8 cellular contexts compared by ENCODE assay signal in genomic region chr1:154568165-154568815, GRCh38. TPM values are rescaled to one million over a fixed set of nuclear protein-coding genes. Genes with fewer than 3 reads are reported as not detected.
DNase-seq lines count a peak whose midpoint lies in the region; ATAC-seq, FAIRE-seq and TF ChIP-seq lines count a peak whose summit lies in the region.

No MANE protein-coding gene starts in this region.

- H4K20me1 ChIP-seq in hepatocyte (ENCODE audit: insufficient read depth, poor library complexity, severe bottlenecking) = no peaks in the 10 kb centered on the region

- FAIRE-seq in kidney (lab: Jason Lieb, UNC) = no peak

- peaks cover 6 to 16% (median 8%) of the 10 kb centered on the region in 3 donors for H3K27me3 Mint-ChIP-seq in immature natural killer cell (ENCODE audit: low read depth in 3 of 3)

- no peak overlapping the region for H3K4me3 ChIP-seq in hepatocyte
- H3K4me3 ChIP-seq in skin epidermis = peak overlapping the region in 6 of 7 experiments; percentile 5 to 41 (median 14)
- no peak overlapping the region for H3K4me3 ChIP-seq in kidney (ENCODE audit: low read length in 2 of 2)

- H3K4me2 ChIP-seq in hepatocyte = peak overlapping the region; percentile 89

- H3K4me3 Mint-ChIP-seq in immature natural killer cell = no peak overlapping the region

- peaks cover 4 to 6% of the 10 kb centered on the region in 2 donors for H3K4me1 Mint-ChIP-seq in immature natural killer cell

- no peak for TF ChIP-seq CTCF in hepatocyte (IDR thresholded peaks at IDR 0.05; ENCODE audit: poor library complexity)
- TF ChIP-seq CTCF in kidney (IDR thresholded peaks at IDR 0.05; ENCODE audit: borderline replicate concordance, extremely low read depth, insufficient read depth) = no peak

- H3K4me1 ChIP-seq in hepatocyte (ENCODE audit: insufficient read depth) (no peaks in the 10 kb centered on the region), kidney (ENCODE audit: control insufficient read depth in 1 of 2, insufficient read depth in 1 of 2, low read depth in 1 of 2, low read length in 2 of 2) (peaks cover 0 to 5% of the 10 kb centered on the region in 2 donors)

- no peak overlapping the region for H3K27ac Mint-ChIP-seq in immature natural killer cell

- H3K9ac ChIP-seq in kidney (ENCODE audit: low read length in 2 of 2) = no peak overlapping the region

- no peak overlapping the region for H2AFZ ChIP-seq in hepatocyte

- H3K27me3 ChIP-seq in hepatocyte = peaks cover 26% of the 10 kb centered on the region

- no peak overlapping the region for H3K27ac ChIP-seq in hepatocyte
- no peak overlapping the region for H3K27ac ChIP-seq in skin epidermis
- H3K27ac ChIP-seq in kidney (ENCODE audit: low read depth in 2 of 2, low read length in 2 of 2) = no peak overlapping the region

- intact Hi-C loops in kidney (cut with DNase I) = no loop called here

- H3K9me2 ChIP-seq in hepatocyte (replicated peaks; ENCODE audit: insufficient read depth) = no peaks in the 10 kb centered on the region

- no peaks in the 10 kb centered on the region for H3K9me3 ChIP-seq in hepatocyte (ENCODE audit: low read depth)
- no peaks in the 10 kb centered on the region for H3K9me3 ChIP-seq in kidney (ENCODE audit: control insufficient read depth in 1 of 2, low read length in 2 of 2)

- peaks cover 0 to 4% (median 0%) of the 10 kb centered on the region in 3 donors for H3K36me3 Mint-ChIP-seq in immature natural killer cell

- H3K9me3 Mint-ChIP-seq in immature natural killer cell = no peaks in the 10 kb centered on the region

- WGBS in hepatocyte (ENCODE audit: low lambda C conversion rate, missing lambda C conversion rate) = 57% methylated on average over 17 of the region's 17 CpGs

- no peaks in the 10 kb centered on the region for H3K36me3 ChIP-seq in hepatocyte (replicated peaks; ENCODE audit: insufficient read depth, low read depth)
- no peaks in the 10 kb centered on the region for H3K36me3 ChIP-seq in kidney (ENCODE audit: control insufficient read depth in 1 of 2, insufficient read depth in 2 of 2, low read length in 2 of 2)

- ATAC-seq in SK-N-SH treated with all-trans-retinoic acid at 6 μM for 48 hours = peak; percentile 15

- peak; percentile 67 for DNase-seq in activated CD8-positive, alpha-beta memory T cell treated with anti-CD3 and anti-CD28 coated beads for 24 hours
- DNase-seq in activated CD8-positive, alpha-beta memory T cell treated with anti-CD3 and anti-CD28 coated beads, Interleukin-2, amount 50 U/mL, for 48 hours = no peak
- DNase-seq in hepatocyte (ENCODE audit: low spot score) (no peak), kidney (no peak), immature natural killer cell (no peak), NCI-H2029 treated with DMSO at 0.1 percent for 48 hours (lab: John Stamatoyannopoulos, UW) (no peak)

- no peaks in the 10 kb centered on the region for H3K79me2 ChIP-seq in hepatocyte

TF ChIP-seq in SK-N-SH treated with all-trans-retinoic acid at 6 μM for 48 hours, 23 proteins besides CTCF, POLR2A, EP300 and RAD21:
- TF ChIP-seq ZFP30 (CRISPR knock-in tag; IDR thresholded peaks at IDR 0.05) = no peak
- TF ChIP-seq BACH2 (CRISPR knock-in tag; IDR thresholded peaks at IDR 0.05; ENCODE audit: borderline replicate concordance) = no peak
- no peak for TF ChIP-seq ZNF565 (CRISPR knock-in tag; conservative IDR thresholded peaks at IDR 0.05; ENCODE audit: low read depth)
- no peak for TF ChIP-seq ESRRG (CRISPR knock-in tag; IDR thresholded peaks at IDR 0.05)
- TF ChIP-seq CSDC2 (CRISPR knock-in tag; IDR thresholded peaks at IDR 0.05) = no peak

RNA-seq across cellular contexts. Expression of gene CHRNB2, which starts 0.7 kb away (rescaled TPM):
- 0.08 and 0.70 TPM in 2 replicates for total RNA-seq in hepatocyte
- 0.33 TPM in 1 of 2 replicates, not detected in the other for polyA plus RNA-seq in hepatocyte
- 0.60 TPM for total RNA-seq in kidney
- not detected for polyA plus RNA-seq in kidney (ENCODE audit: insufficient read depth, low read depth, low replicate concordance)
- under 1 TPM in 1 of 3 donors, not detected in 2; 0.07 TPM for polyA plus RNA-seq in immature natural killer cell

RNA-seq across cellular contexts. Expression of gene UBE2Q1, which starts 9.8 kb away (rescaled TPM):
- total RNA-seq in hepatocyte = 46.9 and 50.3 TPM in 2 replicates
- polyA plus RNA-seq in hepatocyte = 58.6 and 60.3 TPM in 2 replicates
- total RNA-seq in kidney = 77.6 TPM
- polyA plus RNA-seq in kidney (ENCODE audit: insufficient read depth, low read depth, low replicate concordance) = 72.3 TPM
- 10 to 100 TPM in 1 of 3 donors, 1 to 10 TPM in 2; 8.2 to 11.6 (median 9.7) TPM for polyA plus RNA-seq in immature natural killer cell

RNA-seq across cellular contexts. Expression of gene ADAR, which starts 39.7 kb away (rescaled TPM):
- total RNA-seq in hepatocyte (103 and 104 TPM in 2 replicates), kidney (154 TPM)
- polyA plus RNA-seq in hepatocyte (57.4 and 65.8 TPM in 2 replicates), kidney (ENCODE audit: insufficient read depth, low read depth, low replicate concordance) (40.3 TPM), immature natural killer cell (100 to 1,000 TPM in 1 of 3 donors, 10 to 100 TPM in 2; 47.4 to 169 (median 70.1) TPM)

Comparison
In these comparisons a context has a peak if more than half of its experiments do, and no peak if none do; other contexts are left out.
1. H3K4me3 ChIP-seq: peak in skin epidermis (6 of 7); none in hepatocyte (single experiment) and kidney (0 of 2).